26 cellular contexts compared by ENCODE assay signal in the genomic region with DNA sequence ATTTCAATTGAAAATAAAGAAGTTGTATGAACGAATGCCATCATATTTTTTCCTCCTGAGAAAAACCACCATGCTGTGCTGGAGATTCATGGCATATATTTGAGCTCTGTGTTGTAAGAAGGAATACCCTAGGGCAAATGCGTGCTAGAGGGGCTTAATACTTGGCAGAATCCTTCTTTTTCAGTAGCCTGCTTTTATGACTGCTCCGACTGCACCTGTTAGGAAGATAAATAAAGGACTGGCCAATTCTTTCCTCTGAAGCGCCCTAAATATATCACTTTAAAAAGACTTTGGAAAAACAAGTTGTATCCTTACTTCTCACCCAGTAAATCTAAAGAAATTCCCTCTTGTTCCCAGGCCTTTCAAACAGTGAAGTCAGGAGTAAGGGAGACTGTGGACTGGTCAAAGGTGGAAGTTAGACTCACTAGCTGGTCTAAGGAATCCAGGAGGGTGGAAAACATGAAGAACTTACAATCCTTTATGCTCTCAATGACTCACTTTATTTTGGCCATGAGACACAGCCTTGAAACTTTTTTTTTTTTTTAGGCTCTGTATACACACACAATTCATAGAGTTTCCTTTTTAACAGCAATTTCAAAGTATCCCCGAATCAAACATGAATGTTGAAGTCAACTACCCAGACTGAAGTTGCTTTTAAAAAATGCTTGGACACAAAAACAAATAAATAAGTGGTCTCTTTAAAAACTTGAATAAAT. TPM values are rescaled to one million over a fixed set of nuclear protein-coding genes. Genes with fewer than 3 reads are reported as not detected.
DNase-seq lines count a peak whose midpoint lies in the region; ATAC-seq and TF ChIP-seq lines count a peak whose summit lies in the region.
"Had no signal": no experiment of that assay in that cellular context is flagged by ENCODE, and none has a peak within 500 bp of the region (broad histone marks: within the 10 kb centered on the region; RNA-seq: fewer than 3 reads in every experiment).

No MANE protein-coding gene starts in this region.

- H3K36me3 Mint-ChIP-seq in mesothelial cell of epicardium (no peaks in the 10 kb centered on the region), HFFc6 (ENCODE audit: low read depth) (no peaks in the 10 kb centered on the region)
- H3K36me3 Mint-ChIP-seq: activated naive CD8-positive, alpha-beta T cell; CD8-positive, alpha-beta T cell; neural progenitor cell had no signal

- H3K27ac Mint-ChIP-seq in mesothelial cell of epicardium (no peak overlapping the region), HFFc6 (no peak overlapping the region)
- H3K27ac Mint-ChIP-seq: activated CD4-positive, alpha-beta memory T cell treated with anti-CD3 and anti-CD28 coated beads, Interleukin-2, amount 10 ng/mL, durations not matched to agents 7 days and 5 days; activated naive CD8-positive, alpha-beta T cell; activated T-helper 2 cell treated with anti-CD3 and anti-CD28 coated beads, Interferon-gamma antibody, Interleukin-2, Interleukin-4, amounts not matched to agents 10 μg/mL and 5 μg/mL and 100 μg/mL, durations not matched to agents 14 hours and 24 hours and 36 hours; CD8-positive, alpha-beta T cell; neural progenitor cell had no signal

- TF ChIP-seq EP300 in upper lobe of left lung (IDR thresholded peaks at IDR 0.05), result no peak

- no peaks in the 10 kb centered on the region for H3F3A ChIP-seq in smooth muscle cell (ENCODE audit: low read depth)

- H4K20me1 ChIP-seq in smooth muscle cell (ENCODE audit: low read depth), result no peaks in the 10 kb centered on the region

- TF ChIP-seq CTCF in smooth muscle cell (IDR thresholded peaks at IDR 0.05; ENCODE audit: borderline replicate concordance, insufficient read depth, poor library complexity, severe bottlenecking) (no peak), mesothelial cell of epicardium (IDR thresholded peaks at IDR 0.05; ENCODE audit: unreplicated experiment) (no peak), upper lobe of left lung (IDR thresholded peaks at IDR 0.05) (no peak), HFFc6 (IDR thresholded peaks at IDR 0.05) (no peak)

- H2AFZ ChIP-seq in smooth muscle cell (ENCODE audit: low read depth), result no peak overlapping the region
- H2AFZ ChIP-seq: neural progenitor cell had no signal

- no peaks in the 10 kb centered on the region for H3K9me3 Mint-ChIP-seq in mesothelial cell of epicardium
- H3K9me3 Mint-ChIP-seq in HFFc6, result no peaks in the 10 kb centered on the region
- H3K9me3 Mint-ChIP-seq: activated CD4-positive, alpha-beta memory T cell treated with anti-CD3 and anti-CD28 coated beads, Interleukin-2, amount 10 ng/mL, durations not matched to agents 7 days and 5 days; activated T-helper 2 cell treated with anti-CD3 and anti-CD28 coated beads, Interferon-gamma antibody, Interleukin-2, Interleukin-4, amounts not matched to agents 10 μg/mL and 5 μg/mL and 100 μg/mL, durations not matched to agents 14 hours and 24 hours and 36 hours; CD8-positive, alpha-beta T cell; neural progenitor cell had no signal

- no peak overlapping the region for H3K9ac ChIP-seq in HUES6 (ENCODE audit: low read length)
- peak overlapping the region in 1 of 2 donors; percentile 0 for H3K9ac ChIP-seq in mucosa of rectum (ENCODE audit: low read depth in 1 of 2, low read length in 2 of 2)
- H3K9ac ChIP-seq in smooth muscle cell (ENCODE audit: low read depth), result no peak overlapping the region
- H3K9ac ChIP-seq: neural progenitor cell had no signal

- H3K4me3 ChIP-seq in HUES6 (ENCODE audit: low read depth, low read length) (no peak overlapping the region), mucosa of rectum (ENCODE audit: low read length in 2 of 2) (no peak overlapping the region), smooth muscle cell (peak overlapping the region; percentile 10), upper lobe of left lung (no peak overlapping the region)
- H3K4me3 ChIP-seq: ascending aorta, neural progenitor cell, sigmoid colon had no signal

- H3K4me3 Mint-ChIP-seq in mesothelial cell of epicardium (no peak overlapping the region), HFFc6 (no peak overlapping the region)
- H3K4me3 Mint-ChIP-seq: activated CD4-positive, alpha-beta memory T cell treated with anti-CD3 and anti-CD28 coated beads, Interleukin-2, amount 10 ng/mL, durations not matched to agents 7 days and 5 days; activated naive CD8-positive, alpha-beta T cell; CD8-positive, alpha-beta T cell; neural progenitor cell had no signal

- no peak for TF ChIP-seq POLR2A in upper lobe of left lung (IDR thresholded peaks at IDR 0.05)

- ATAC-seq in upper lobe of left lung (ENCODE audit: low FRiP score in 2 of 2), result no peak
- ATAC-seq: CD8-positive, alpha-beta T cell; left cardiac atrium had no signal

- DNase-seq in astrocyte of the hippocampus (ENCODE audit: low read depth, low spot score), result peak; percentile 42
- DNase-seq in smooth muscle cell (lab: John Stamatoyannopoulos, UW; ENCODE audit: unreplicated experiment), result no peak
- no peak for DNase-seq in mesothelial cell of epicardium (ENCODE audit: low spot score in 2 of 2, unreplicated experiment in 2 of 2)
- DNase-seq in upper lobe of left lung, result no peak
- DNase-seq in activated CD4-positive, alpha-beta T cell treated with anti-CD3 and anti-CD28 coated beads, Interleukin-2, amount 50 U/mL, for 48 hours, result no peak
- DNase-seq in HFFc6, result no peak
- DNase-seq: activated CD4-positive, alpha-beta memory T cell treated with anti-CD3 and anti-CD28 coated beads, Interleukin-2, amount 10 ng/mL, durations not matched to agents 7 days and 5 days; CD8-positive, alpha-beta T cell; GF-D8; head of caudate nucleus; left cardiac atrium; NCI-H1694 treated with DMSO at 0.1 percent for 48 hours; NCI-H2171 treated with DMSO at 0.1 percent for 48 hours; NCI-H748 treated with DMSO at 0.1 percent for 48 hours; posterior cingulate gyrus; SHP77; sigmoid colon had no signal

- 0 out of 2 replicates have a peak overlapping the region, but pooled peaks have one; percentile 27 for H3K27ac ChIP-seq in HUES6 (ENCODE audit: low read depth, low read length)
- peak overlapping the region; percentile 43 to 45 for H3K27ac ChIP-seq in mucosa of rectum (ENCODE audit: low read depth in 2 of 2, low read length in 2 of 2)
- no peak overlapping the region for H3K27ac ChIP-seq in smooth muscle cell (ENCODE audit: low read depth)
- H3K27ac ChIP-seq in upper lobe of left lung, result no peak overlapping the region
- H3K27ac ChIP-seq: ascending aorta, neural progenitor cell, sigmoid colon had no signal

- no peaks in the 10 kb centered on the region for H3K79me2 ChIP-seq in smooth muscle cell (ENCODE audit: low read depth)

- H3K4me1 ChIP-seq in HUES6 (ENCODE audit: control insufficient read depth, insufficient read depth, low read length) (peaks cover 25% of the 10 kb centered on the region), mucosa of rectum (ENCODE audit: control insufficient read depth in 2 of 2, insufficient read depth in 2 of 2, low read length in 2 of 2) (peaks cover 5 to 14% of the 10 kb centered on the region in 2 donors), smooth muscle cell (ENCODE audit: low read depth) (no peaks in the 10 kb centered on the region), upper lobe of left lung (no peaks in the 10 kb centered on the region)
- H3K4me1 ChIP-seq: ascending aorta, neural progenitor cell, sigmoid colon had no signal

- 74% methylated on average over 5 of the region's 5 CpGs for WGBS in smooth muscle cell (ENCODE audit: low lambda C conversion rate)
- WGBS in upper lobe of left lung, 2 donors, result 61 to 63% methylated on average over 5 of the region's 5 CpGs

- H3K36me3 ChIP-seq in HUES6 (ENCODE audit: control insufficient read depth, insufficient read depth, low read length), result no peaks in the 10 kb centered on the region
- no peaks in the 10 kb centered on the region for H3K36me3 ChIP-seq in mucosa of rectum (ENCODE audit: control insufficient read depth in 2 of 2, insufficient read depth in 2 of 2, low read length in 2 of 2)
- no peaks in the 10 kb centered on the region for H3K36me3 ChIP-seq in smooth muscle cell (ENCODE audit: low read depth)
- no peaks in the 10 kb centered on the region for H3K36me3 ChIP-seq in upper lobe of left lung
- H3K36me3 ChIP-seq: ascending aorta, neural progenitor cell, sigmoid colon had no signal

- H3K27me3 Mint-ChIP-seq in mesothelial cell of epicardium (ENCODE audit: low read depth) (no peaks in the 10 kb centered on the region), HFFc6 (ENCODE audit: insufficient read depth) (no peaks in the 10 kb centered on the region)
- H3K27me3 Mint-ChIP-seq: activated naive CD8-positive, alpha-beta T cell had no signal

- no peaks in the 10 kb centered on the region for H3K27me3 ChIP-seq in HUES6 (ENCODE audit: control insufficient read depth, insufficient read depth, low read length)
- no peaks in the 10 kb centered on the region for H3K27me3 ChIP-seq in mucosa of rectum (ENCODE audit: control insufficient read depth in 2 of 2, insufficient read depth in 2 of 2, low read length in 2 of 2)
- no peaks in the 10 kb centered on the region for H3K27me3 ChIP-seq in smooth muscle cell (ENCODE audit: low read depth)
- no peaks in the 10 kb centered on the region for H3K27me3 ChIP-seq in upper lobe of left lung
- H3K27me3 ChIP-seq: ascending aorta, neural progenitor cell, sigmoid colon had no signal

- H3K9me3 ChIP-seq in HUES6 (ENCODE audit: control insufficient read depth, insufficient read depth, low read depth, low read length) (no peaks in the 10 kb centered on the region), mucosa of rectum (ENCODE audit: control insufficient read depth in 2 of 2, low read length in 2 of 2) (no peaks in the 10 kb centered on the region), smooth muscle cell (replicated peaks; ENCODE audit: low read depth) (no peaks in the 10 kb centered on the region), upper lobe of left lung (no peaks in the 10 kb centered on the region)
- H3K9me3 ChIP-seq: ascending aorta, sigmoid colon had no signal

- H3K4me2 ChIP-seq in smooth muscle cell, result no peak overlapping the region
- H3K4me2 ChIP-seq: neural progenitor cell had no signal

- H3K4me1 Mint-ChIP-seq in mesothelial cell of epicardium (peaks cover 3% of the 10 kb centered on the region), HFFc6 (ENCODE audit: low read depth) (no peaks in the 10 kb centered on the region)
- H3K4me1 Mint-ChIP-seq: activated CD4-positive, alpha-beta memory T cell treated with anti-CD3 and anti-CD28 coated beads, Interleukin-2, amount 10 ng/mL, durations not matched to agents 7 days and 5 days had no signal

RNA-seq across cellular contexts. Expression of a gene that starts 5.2 kb away (rescaled TPM):
- not detected in 2 replicates for total RNA-seq in smooth muscle cell
- not detected in 2 replicates for polyA plus RNA-seq in smooth muscle cell
- not detected in 3 replicates for total RNA-seq in mesothelial cell of epicardium
- total RNA-seq in upper lobe of left lung, result 1 to 10 TPM in 1 of 6 donors, not detected in 5; 6.3 TPM
- not detected for total RNA-seq in HFFc6 (2021; fragmentation: NEBNext Ultra II Directional; extraction: Animal tissue kit (Norgen Biotek cat#: 25700))
- total RNA-seq: activated CD4-positive, alpha-beta memory T cell treated with anti-CD3 and anti-CD28 coated beads, Interleukin-2, amount 10 ng/mL, durations not matched to agents 7 days and 5 days; activated T-helper 2 cell treated with anti-CD3 and anti-CD28 coated beads, Interferon-gamma antibody, Interleukin-2, Interleukin-4, amounts not matched to agents 10 μg/mL and 5 μg/mL and 100 μg/mL, durations not matched to agents 14 hours and 24 hours and 36 hours; ascending aorta; CD8-positive, alpha-beta T cell; H1; mesenteric fat pad; OCI-LY7 had no signal
- polyA plus RNA-seq: H1 had no signal

Comparison
In these comparisons a context has a peak if more than half of its experiments do, and no peak if none do; other contexts are left out.
1. H3K27ac ChIP-seq: peak in HUES6 (single experiment) and mucosa of rectum (2 of 2); none in smooth muscle cell (single experiment) and upper lobe of left lung (0 of 4).